In genomic region chr19:45804140-45804958, GRCh38 we compare ENCODE assay signal across 26 cellular contexts. TPM values are rescaled to one million over a fixed set of nuclear protein-coding genes. Genes with fewer than 3 reads are reported as not detected.
"Had no signal": no experiment of that assay in that cellular context is flagged by ENCODE, and none has a peak within 500 bp of the region (broad histone marks: within the 10 kb centered on the region; RNA-seq: fewer than 3 reads in every experiment).

No MANE protein-coding gene starts in this region.

- H3K9me3 ChIP-seq: gastrocnemius medialis, mucosa of descending colon, right lobe of liver, suprapubic skin had no signal

- DNase-seq: dorsolateral prefrontal cortex; effector CD4-positive, alpha-beta T cell; gastrocnemius medialis; head of caudate nucleus; kidney; mucosa of descending colon; naive B cell; right lobe of liver; stimulated activated CD4-positive, alpha-beta T cell treated with anti-CD3 and anti-CD28 coated beads, Interleukin-12 subunit alpha, Interleukin-12 subunit beta, amount 100 ng/mL, for 4 hours; stimulated activated CD4-positive, alpha-beta T cell treated with anti-CD3 and anti-CD28 coated beads, Interleukin-1b, Interleukin-23, amount 100 ng/mL, for 48 hours; stimulated activated CD4-positive, alpha-beta T cell treated with anti-CD3 and anti-CD28 coated beads, Interleukin-4, amount 100 ng/mL, for 1 hour; stimulated activated CD8-positive, alpha-beta memory T cell treated with anti-CD3 and anti-CD28 coated beads, Interleukin-4, amount 100 ng/mL, for 48 hours; stimulated activated naive CD4-positive, alpha-beta T cell; stimulated activated naive CD8-positive, alpha-beta T cell treated with anti-CD3 and anti-CD28 coated beads, Interleukin-15, amount 100 ng/mL, for 72 hours had no signal

- H3K27ac Mint-ChIP-seq: memory B cell; mesothelial cell of epicardium; natural killer cell treated with Interleukin-12 subunit alpha and Interleukin-12 subunit beta and Interleukin-15 and Interleukin-18, amount 100 ng/mL, for 72 hours; progenitor cell of endocrine pancreas; stimulated activated naive CD8-positive, alpha-beta T cell treated with anti-CD3 and anti-CD28 coated beads, Interleukin-15, amount 100 ng/mL, for 72 hours had no signal

- H3K27ac ChIP-seq: dorsolateral prefrontal cortex, gastrocnemius medialis, parathyroid adenoma, right lobe of liver, suprapubic skin had no signal

- H2AFZ ChIP-seq: parathyroid adenoma had no signal

- H3K4me2 ChIP-seq: smooth muscle cell had no signal

- H3K9me3 Mint-ChIP-seq: memory B cell; mesothelial cell of epicardium; natural killer cell treated with Interleukin-12 subunit alpha and Interleukin-12 subunit beta and Interleukin-15 and Interleukin-18, amount 100 ng/mL, for 72 hours; neural crest cell; stimulated activated naive CD8-positive, alpha-beta T cell treated with anti-CD3 and anti-CD28 coated beads, Interleukin-15, amount 100 ng/mL, for 72 hours had no signal

- H3K36me3 ChIP-seq: gastrocnemius medialis, right lobe of liver, suprapubic skin had no signal

- H3K4me3 Mint-ChIP-seq: memory B cell; mesothelial cell of epicardium; naive B cell; natural killer cell treated with Interleukin-12 subunit alpha and Interleukin-12 subunit beta and Interleukin-15 and Interleukin-18, amount 100 ng/mL, for 72 hours; neural crest cell; stimulated activated naive CD8-positive, alpha-beta T cell treated with anti-CD3 and anti-CD28 coated beads, Interleukin-15, amount 100 ng/mL, for 72 hours had no signal

- H3K4me3 ChIP-seq: dorsolateral prefrontal cortex, gastrocnemius medialis, lung, mucosa of descending colon, right lobe of liver, smooth muscle cell, suprapubic skin had no signal

- H3K36me3 Mint-ChIP-seq: memory B cell; mesothelial cell of epicardium; naive B cell; natural killer cell treated with Interleukin-12 subunit alpha and Interleukin-12 subunit beta and Interleukin-15 and Interleukin-18, amount 100 ng/mL, for 72 hours had no signal

- H3K79me2 ChIP-seq: parathyroid adenoma had no signal

- ATAC-seq: gastrocnemius medialis; left lobe of liver; mucosa of descending colon; natural killer cell treated with Interleukin-12 subunit alpha and Interleukin-12 subunit beta and Interleukin-15 and Interleukin-18, amount 100 ng/mL, for 72 hours; stimulated activated naive CD8-positive, alpha-beta T cell treated with anti-CD3 and anti-CD28 coated beads, Interleukin-15, amount 100 ng/mL, for 72 hours had no signal

- H3K9ac ChIP-seq: parathyroid adenoma had no signal

- H3K4me1 ChIP-seq: parathyroid adenoma had no signal

- H3K27me3 ChIP-seq: dorsolateral prefrontal cortex, gastrocnemius medialis, right lobe of liver, suprapubic skin had no signal

RNA-seq across cellular contexts. Expression of gene RSPH6A, which starts 10.8 kb away (rescaled TPM):
- total RNA-seq: gastrocnemius medialis, glomerular endothelial cell, left lobe of liver, right lobe of liver, smooth muscle cell had no signal
- polyA plus RNA-seq: liver had no signal
